Comparison of ENCODE assay signal across 28 cellular contexts in genomic region chr4:143713556-143714289, GRCh38. TPM values are rescaled to one million over a fixed set of nuclear protein-coding genes. Genes with fewer than 3 reads are reported as not detected.
"Had no signal": no experiment of that assay in that cellular context is flagged by ENCODE, and none has a peak within 500 bp of the region (broad histone marks: within the 10 kb centered on the region; RNA-seq: fewer than 3 reads in every experiment).

No MANE protein-coding gene starts in this region.

- H3K36me3 ChIP-seq: heart right ventricle, spleen, tibial nerve, upper lobe of right lung, vagina had no signal

- H2AFZ ChIP-seq: parathyroid adenoma had no signal

- H3K27me3 Mint-ChIP-seq: stimulated activated naive CD8-positive, alpha-beta T cell treated with anti-CD3 and anti-CD28 coated beads, Interleukin-15, amount 100 ng/mL, for 72 hours had no signal

- DNase-seq: cortex of kidney; dorsolateral prefrontal cortex; effector CD8-positive, alpha-beta T cell; heart right ventricle; kidney glomerular epithelial cell; mesendoderm; naive B cell; spleen; stimulated activated CD4-positive, alpha-beta T cell treated with anti-CD3 and anti-CD28 coated beads, Interleukin-15, amount 100 ng/mL, for 24 hours; stimulated activated CD4-positive, alpha-beta T cell treated with anti-CD3 and anti-CD28 coated beads, Interleukin-1b, Interleukin-23, amount 100 ng/mL, for 48 hours; stimulated activated CD4-positive, alpha-beta T cell treated with anti-CD3 and anti-CD28 coated beads, Interleukin-4, amount 100 ng/mL, for 4 hours; stimulated activated naive B cell treated with anti-CD40 and anti-IgM and Interleukin-4, amounts not matched to agents 10 μg/mL and 1 μg/mL and 100 μg/mL, for 72 hours; stimulated activated naive CD8-positive, alpha-beta T cell treated with anti-CD3 and anti-CD28 coated beads, Interleukin-15, amount 100 ng/mL, for 72 hours; testis; upper lobe of right lung had no signal

- H3K4me3 ChIP-seq: dorsolateral prefrontal cortex, heart right ventricle, spleen, testis, tibial nerve, upper lobe of right lung, vagina had no signal

- H3K79me2 ChIP-seq: parathyroid adenoma had no signal

- H3K27ac Mint-ChIP-seq: naive B cell; nephron; stimulated activated naive B cell treated with anti-CD40 and anti-IgM and Interleukin-4, amounts not matched to agents 10 μg/mL and 1 μg/mL and 100 μg/mL, for 72 hours; stimulated activated naive CD8-positive, alpha-beta T cell treated with anti-CD3 and anti-CD28 coated beads, Interleukin-15, amount 100 ng/mL, for 72 hours had no signal

- H3K9me3 Mint-ChIP-seq: stimulated activated naive B cell treated with anti-CD40 and anti-IgM and Interleukin-4, amounts not matched to agents 10 μg/mL and 1 μg/mL and 100 μg/mL, for 72 hours had no signal

- H3K4me3 Mint-ChIP-seq: naive B cell; nephron; stimulated activated naive B cell treated with anti-CD40 and anti-IgM and Interleukin-4, amounts not matched to agents 10 μg/mL and 1 μg/mL and 100 μg/mL, for 72 hours; stimulated activated naive CD8-positive, alpha-beta T cell treated with anti-CD3 and anti-CD28 coated beads, Interleukin-15, amount 100 ng/mL, for 72 hours had no signal

- H3K9me3 ChIP-seq: heart right ventricle, spleen, testis, tibial nerve, upper lobe of right lung, vagina had no signal

- H3K36me3 Mint-ChIP-seq: naive B cell; stimulated activated naive B cell treated with anti-CD40 and anti-IgM and Interleukin-4, amounts not matched to agents 10 μg/mL and 1 μg/mL and 100 μg/mL, for 72 hours had no signal

- H3K27ac ChIP-seq: dorsolateral prefrontal cortex, heart right ventricle, parathyroid adenoma, spleen, testis, tibial nerve, upper lobe of right lung, vagina had no signal

- H3K9ac ChIP-seq: parathyroid adenoma had no signal

- H3K27me3 ChIP-seq: dorsolateral prefrontal cortex, heart right ventricle, spleen, testis, tibial nerve, upper lobe of right lung, vagina had no signal

- H3K4me1 Mint-ChIP-seq: naive B cell; stimulated activated naive B cell treated with anti-CD40 and anti-IgM and Interleukin-4, amounts not matched to agents 10 μg/mL and 1 μg/mL and 100 μg/mL, for 72 hours; stimulated activated naive CD8-positive, alpha-beta T cell treated with anti-CD3 and anti-CD28 coated beads, Interleukin-15, amount 100 ng/mL, for 72 hours had no signal

- FAIRE-seq: endometrium, frontal cortex, islet of Langerhans had no signal

- H3K4me1 ChIP-seq: heart right ventricle, parathyroid adenoma, spleen, testis, tibial nerve, upper lobe of right lung, vagina had no signal

RNA-seq across cellular contexts. Expression of gene FREM3, which starts 13.2 kb away (rescaled TPM):
- total RNA-seq: esophagus mucosa, fibroblast of lung, glomerular endothelial cell, liver, sciatic nerve, spleen, subcutaneous adipose tissue, tibial nerve, vagina had no signal
- polyA plus RNA-seq: fibroblast of lung, liver, spleen had no signal
